In genomic region chr11:121722431-121723256, GRCh38 we compare ENCODE assay signal across 1 cellular context.
TF ChIP-seq lines count a peak whose summit lies in the region.

No MANE protein-coding gene starts in this region.

TF ChIP-seq in HepG2, 621 proteins besides CTCF, POLR2A, EP300 and RAD21 (continued from another document and continues in another):
- TF ChIP-seq THAP9 (CRISPR knock-in tag; IDR thresholded peaks at IDR 0.05; ENCODE audit: borderline replicate concordance) (peak; percentile 65), ZBTB8A (CRISPR knock-in tag; IDR thresholded peaks at IDR 0.05; ENCODE audit: borderline replicate concordance, low read depth) (no peak), MBNL3 (CRISPR knock-in tag; conservative IDR thresholded peaks at IDR 0.05) (no peak), PHF5A (CRISPR knock-in tag; IDR thresholded peaks at IDR 0.05; ENCODE audit: low read depth, unreplicated experiment) (no peak), ZNF75D (CRISPR knock-in tag; IDR thresholded peaks at IDR 0.05; ENCODE audit: borderline replicate concordance) (no peak), NONO (IDR thresholded peaks at IDR 0.05) (no peak), NONO (CRISPR knock-in tag; conservative IDR thresholded peaks at IDR 0.05) (peak; percentile 55; the same call in 1 of the 2 replicates), SRY (CRISPR knock-in tag; IDR thresholded peaks at IDR 0.05) (peak; percentile 66; the same call in 1 of the 2 replicates), TBX3 (IDR thresholded peaks at IDR 0.05; ENCODE audit: borderline replicate concordance) (no peak), ZC3H13 (CRISPR knock-in tag; IDR thresholded peaks at IDR 0.05) (0 out of 2 replicates have a peak, but pooled peaks have one; percentile 55), MTF1 (CRISPR knock-in tag; IDR thresholded peaks at IDR 0.05) (0 out of 2 replicates have a peak, but pooled peaks have one; percentile 70), PHF8 (CRISPR knock-in tag; IDR thresholded peaks at IDR 0.05) (no peak), ZNF781 (CRISPR knock-in tag; IDR thresholded peaks at IDR 0.05; ENCODE audit: borderline replicate concordance, not compliant biosample characterization) (peak; percentile 94), HMGXB4 (CRISPR knock-in tag; IDR thresholded peaks at IDR 0.05; ENCODE audit: borderline replicate concordance in 1 of 2, low read depth in 1 of 2) (peak in 1 of 2 experiments; percentile 32; a peak in 1 of 4 replicates), ZMAT3 (CRISPR knock-in tag; conservative IDR thresholded peaks at IDR 0.05) (peak; percentile 83; the same call in 1 of the 2 replicates), ZNF605 (CRISPR knock-in tag; IDR thresholded peaks at IDR 0.05) (peak; percentile 95), HOXA9 (CRISPR knock-in tag; IDR thresholded peaks at IDR 0.05; ENCODE audit: borderline replicate concordance) (no peak), TBL1XR1 (IDR thresholded peaks at IDR 0.05; ENCODE audit: borderline replicate concordance, low read length, partially characterized antibody) (no peak), KDM1A (CRISPR knock-in tag; IDR thresholded peaks at IDR 0.05) (peak; percentile 51; the same call in 1 of the 2 replicates), MEIS2 (CRISPR knock-in tag; IDR thresholded peaks at IDR 0.05) (peak; percentile 89; the same call in 1 of the 2 replicates), YEATS4 (CRISPR knock-in tag; IDR thresholded peaks at IDR 0.05; ENCODE audit: borderline replicate concordance) (no peak; the same call in 1 of the 2 replicates), FOXA1 (IDR thresholded peaks at IDR 0.05) (no peak), FOXA1 (CRISPR knock-in tag; IDR thresholded peaks at IDR 0.05) (peak; percentile 88), HMG20B (CRISPR knock-in tag; conservative IDR thresholded peaks at IDR 0.05) (peak; percentile 49; the same call in 1 of the 2 replicates), SP140L (CRISPR knock-in tag; IDR thresholded peaks at IDR 0.05; ENCODE audit: borderline replicate concordance) (0 out of 2 replicates have a peak, but pooled peaks have one; percentile 63), FLYWCH1 (CRISPR knock-in tag; IDR thresholded peaks at IDR 0.05) (no peak), ZNF7 (CRISPR knock-in tag; IDR thresholded peaks at IDR 0.05) (no peak), CREBL2 (CRISPR knock-in tag; IDR thresholded peaks at IDR 0.05; ENCODE audit: borderline replicate concordance) (no peak), ZNF709 (CRISPR knock-in tag; IDR thresholded peaks at IDR 0.05) (peak; percentile 87), HNF1A (IDR thresholded peaks at IDR 0.05; ENCODE audit: low read depth) (no peak), HNF1A (CRISPR knock-in tag; IDR thresholded peaks at IDR 0.05; ENCODE audit: borderline replicate concordance) (peak; percentile 57; the same call in 1 of the 2 replicates), ZNF484 (CRISPR knock-in tag; IDR thresholded peaks at IDR 0.05; ENCODE audit: borderline replicate concordance, low read depth) (no peak), ZNF547 (CRISPR knock-in tag; IDR thresholded peaks at IDR 0.05) (peak; percentile 57; the same call in 1 of the 2 replicates), MZF1 (CRISPR knock-in tag; IDR thresholded peaks at IDR 0.05; ENCODE audit: borderline replicate concordance) (no peak), CCAR2 (optimal IDR thresholded peaks at IDR 0.05; ENCODE audit: low read depth, low read length) (no peak), ATF1 (CRISPR knock-in tag; IDR thresholded peaks at IDR 0.05) (no peak), PCBP2 (optimal IDR thresholded peaks at IDR 0.05; ENCODE audit: low read depth, low read length, poor library complexity, severe bottlenecking) (no peak), EEA1 (CRISPR knock-in tag; IDR thresholded peaks at IDR 0.05; ENCODE audit: borderline replicate concordance) (no peak), ZNF777 (CRISPR knock-in tag; IDR thresholded peaks at IDR 0.05) (no peak), ZNF543 (CRISPR knock-in tag; IDR thresholded peaks at IDR 0.05) (peak; percentile 80; the same call in 1 of the 2 replicates), HMGA1 (CRISPR knock-in tag; conservative IDR thresholded peaks at IDR 0.05) (no peak), SYNCRIP (IDR thresholded peaks at IDR 0.05; ENCODE audit: insufficient read depth, low read depth, low read length) (no peak), TRAFD1 (CRISPR knock-in tag; IDR thresholded peaks at IDR 0.05; ENCODE audit: borderline replicate concordance) (no peak), HNF1B (CRISPR knock-in tag; IDR thresholded peaks at IDR 0.05) (peak; percentile 61; the same call in 1 of the 2 replicates), ZNF614 (CRISPR knock-in tag; IDR thresholded peaks at IDR 0.05; ENCODE audit: borderline replicate concordance) (peak; percentile 84; the same call in 1 of the 2 replicates)
- TF ChIP-seq, protein P1, sequence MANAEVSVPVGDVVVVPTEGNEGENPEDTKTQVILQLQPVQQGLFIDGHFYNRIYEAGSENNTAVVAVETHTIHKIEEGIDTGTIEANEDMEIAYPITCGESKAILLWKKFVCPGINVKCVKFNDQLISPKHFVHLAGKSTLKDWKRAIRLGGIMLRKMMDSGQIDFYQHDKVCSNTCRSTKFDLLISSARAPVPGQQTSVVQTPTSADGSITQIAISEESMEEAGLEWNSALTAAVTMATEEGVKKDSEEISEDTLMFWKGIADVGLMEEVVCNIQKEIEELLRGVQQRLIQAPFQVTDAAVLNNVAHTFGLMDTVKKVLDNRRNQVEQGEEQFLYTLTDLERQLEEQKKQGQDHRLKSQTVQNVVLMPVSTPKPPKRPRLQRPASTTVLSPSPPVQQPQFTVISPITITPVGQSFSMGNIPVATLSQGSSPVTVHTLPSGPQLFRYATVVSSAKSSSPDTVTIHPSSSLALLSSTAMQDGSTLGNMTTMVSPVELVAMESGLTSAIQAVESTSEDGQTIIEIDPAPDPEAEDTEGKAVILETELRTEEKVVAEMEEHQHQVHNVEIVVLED (CRISPR knock-in tag; IDR thresholded peaks at IDR 0.05; ENCODE audit: borderline replicate concordance) = no peak; the same call in 1 of the 2 replicates
